ENCODE assay signal across 8 cellular contexts in the genomic region with DNA sequence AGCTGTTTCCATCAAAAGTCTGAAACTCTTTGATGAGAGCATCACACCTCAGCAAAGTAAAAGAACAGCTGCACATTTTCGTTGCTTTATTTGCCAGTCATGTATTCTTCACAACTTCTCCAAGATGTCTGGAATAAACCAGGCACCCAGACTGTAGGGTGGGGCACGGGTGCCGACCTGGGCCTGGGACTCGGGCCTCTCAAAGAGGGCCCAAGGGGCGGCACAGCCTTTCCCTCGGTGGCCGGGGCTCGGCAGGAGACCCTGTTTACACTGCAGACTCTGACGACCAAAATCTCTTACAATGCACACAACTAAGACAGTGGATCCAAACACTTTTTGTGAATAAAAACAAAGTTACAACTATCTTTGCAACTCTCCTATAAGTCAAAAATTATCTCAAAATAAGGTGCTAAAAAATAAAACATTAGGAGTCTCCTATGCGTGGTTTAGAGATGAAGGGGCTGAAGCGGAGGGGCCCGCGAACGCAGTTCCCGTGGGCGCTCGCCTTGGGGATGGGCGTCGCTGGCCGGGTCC. TPM values are rescaled to one million over a fixed set of nuclear protein-coding genes. Genes with fewer than 3 reads are reported as not detected.
DNase-seq lines count a peak whose midpoint lies in the region; ATAC-seq and TF ChIP-seq lines count a peak whose summit lies in the region.

No MANE protein-coding gene starts in this region.

- no peaks in the 10 kb centered on the region for H3K27me3 Mint-ChIP-seq in activated CD4-positive, alpha-beta T cell treated with anti-CD3 and anti-CD28 coated beads, Interleukin-2, amount 10 ng/mL, durations not matched to agents 7 days and 5 days

- H3K36me3 Mint-ChIP-seq in activated CD4-positive, alpha-beta T cell treated with anti-CD3 and anti-CD28 coated beads, Interleukin-2, amount 10 ng/mL, durations not matched to agents 7 days and 5 days (ENCODE audit: low read depth): peaks cover 33% of the 10 kb centered on the region

- peak overlapping the region; percentile 71 for H3K27ac Mint-ChIP-seq in activated CD4-positive, alpha-beta T cell treated with anti-CD3 and anti-CD28 coated beads, Interleukin-2, amount 10 ng/mL, durations not matched to agents 7 days and 5 days

- peaks cover 53% of the 10 kb centered on the region for H3K4me1 Mint-ChIP-seq in activated CD4-positive, alpha-beta T cell treated with anti-CD3 and anti-CD28 coated beads, Interleukin-2, amount 10 ng/mL, durations not matched to agents 7 days and 5 days

- CTCF ChIA-PET in activated CD4-positive, alpha-beta T cell treated with anti-CD3 and anti-CD28 coated beads, Interleukin-2, amount 10 ng/mL, durations not matched to agents 7 days and 5 days (lab: Charles Lee): interaction anchor here (0.6 to 2.1 kb wide), 2 partner anchors 16 to 21 kb away, joined by 3 to 7 read pairs; no protein-coding TSS in a partner anchor

- DNase-seq in activated CD4-positive, alpha-beta T cell treated with anti-CD3 and anti-CD28 coated beads, Interleukin-2, amount 10 ng/mL, durations not matched to agents 7 days and 5 days: no peak
- no peak for DNase-seq in activated CD4-positive, alpha-beta T cell treated with anti-CD3 and anti-CD28 coated beads, Interleukin-2, amount 50 U/mL, for 4 hours
- DNase-seq in adipocyte (ENCODE audit: low read depth) (peak; percentile 48), inferior parietal cortex (ENCODE audit: extremely low spot score) (peak; percentile 26), substantia nigra (lab: John Stamatoyannopoulos, UW) (no peak), GM20000 (ENCODE audit: low spot score) (no peak), midbrain (lab: John Stamatoyannopoulos, UW) (no peak)

- peak overlapping the region; percentile 96 for H3K27ac ChIP-seq in substantia nigra (ENCODE audit: low read depth, low read length, poor library complexity, severe bottlenecking)

- no peak for TF ChIP-seq CTCF in GM20000 (IDR thresholded peaks at IDR 0.05; ENCODE audit: extremely low read depth, missing control alignments)

- H3K4me3 ChIP-seq in adipocyte (ENCODE audit: low read length): peak overlapping the region; percentile 97

- no peaks in the 10 kb centered on the region for H3K9me3 Mint-ChIP-seq in activated CD4-positive, alpha-beta T cell treated with anti-CD3 and anti-CD28 coated beads, Interleukin-2, amount 10 ng/mL, durations not matched to agents 7 days and 5 days

- peaks cover 10% of the 10 kb centered on the region for H3K36me3 ChIP-seq in adipocyte (ENCODE audit: control insufficient read depth, insufficient read depth, low read length, severe bottlenecking)

- ATAC-seq in HG03175 (IDR thresholded peaks at IDR 0.05; ENCODE audit: unreplicated experiment): no peak

- no peaks in the 10 kb centered on the region for H3K27me3 ChIP-seq in adipocyte (replicated peaks; ENCODE audit: control insufficient read depth, insufficient read depth, low read length)

- POLR2A ChIA-PET in activated CD4-positive, alpha-beta T cell treated with anti-CD3 and anti-CD28 coated beads, Interleukin-2, amount 10 ng/mL, durations not matched to agents 7 days and 5 days (lab: Charles Lee): no interaction called here

- H3K9me3 ChIP-seq in adipocyte (ENCODE audit: control insufficient read depth, low read length): no peaks in the 10 kb centered on the region

- peaks cover 22% of the 10 kb centered on the region for H3K4me1 ChIP-seq in adipocyte (ENCODE audit: control insufficient read depth, insufficient read depth, low read length)

- peak overlapping the region; percentile 97 for H3K9ac ChIP-seq in adipocyte (ENCODE audit: low read length)

- peak overlapping the region; percentile 82 for H3K4me3 Mint-ChIP-seq in activated CD4-positive, alpha-beta T cell treated with anti-CD3 and anti-CD28 coated beads, Interleukin-2, amount 10 ng/mL, durations not matched to agents 7 days and 5 days

RNA-seq across cellular contexts. Expression of gene LSS, which starts 0.7 kb away (rescaled TPM):
- 10 to 100 TPM; 47.8 to 53.3 TPM for total RNA-seq in activated CD4-positive, alpha-beta T cell treated with anti-CD3 and anti-CD28 coated beads, Interleukin-2, amount 10 ng/mL, durations not matched to agents 7 days and 5 days

RNA-seq across cellular contexts. Expression of gene SPATC1L, which starts 43.6 kb away (rescaled TPM):
- total RNA-seq in activated CD4-positive, alpha-beta T cell treated with anti-CD3 and anti-CD28 coated beads, Interleukin-2, amount 10 ng/mL, durations not matched to agents 7 days and 5 days: 1 to 10 TPM; 6.1 to 6.3 TPM

RNA-seq across cellular contexts. Expression of gene MCM3AP, which starts 57.5 kb away (rescaled TPM):
- 100 to 1,000 TPM in 1 of 2 experiments, 10 to 100 TPM in 1; 94.5 to 118 TPM for total RNA-seq in activated CD4-positive, alpha-beta T cell treated with anti-CD3 and anti-CD28 coated beads, Interleukin-2, amount 10 ng/mL, durations not matched to agents 7 days and 5 days

RNA-seq across cellular contexts. Expression of gene YBEY, which starts 58.3 kb away (rescaled TPM):
- total RNA-seq in activated CD4-positive, alpha-beta T cell treated with anti-CD3 and anti-CD28 coated beads, Interleukin-2, amount 10 ng/mL, durations not matched to agents 7 days and 5 days: 10 to 100 TPM; 11.5 to 12.5 TPM

Comparison
In these comparisons a context has a peak if more than half of its experiments do, and no peak if none do; other contexts are left out.
1. DNase-seq: peak in adipocyte (single experiment) and inferior parietal cortex (single experiment); none in activated CD4-positive, alpha-beta T cell treated with anti-CD3 and anti-CD28 coated beads, Interleukin-2, amount 10 ng/mL, durations not matched to agents 7 days and 5 days (single experiment), activated CD4-positive, alpha-beta T cell treated with anti-CD3 and anti-CD28 coated beads, Interleukin-2, amount 50 U/mL, for 4 hours (0 of 2), substantia nigra (0 of 49), GM20000 (single experiment) and midbrain (single experiment).